3 cellular contexts compared by ENCODE assay signal in genomic region chr17:3981455-3981854, GRCh38.
TF ChIP-seq lines count a peak whose summit lies in the region.

No MANE protein-coding gene starts in this region.

TF ChIP-seq in SK-N-SH, 30 proteins besides CTCF, POLR2A, EP300 and RAD21 (continues in another document):
- TF ChIP-seq GABPA (IDR thresholded peaks at IDR 0.05; ENCODE audit: low read depth) (no peak), RCOR1 (IDR thresholded peaks at IDR 0.05; ENCODE audit: low read length) (no peak), TCF12 (IDR thresholded peaks at IDR 0.05) (no peak), IRF3 (IDR thresholded peaks at IDR 0.05; ENCODE audit: low read depth, low read length) (no peak), TEAD4 (IDR thresholded peaks at IDR 0.05; ENCODE audit: borderline replicate concordance, insufficient read depth) (no peak), MEF2A (IDR thresholded peaks at IDR 0.05; ENCODE audit: borderline replicate concordance, low read depth) (no peak), POLR2AphosphoS5 (IDR thresholded peaks at IDR 0.05; ENCODE audit: low read depth, low read length) (no peak), PBX3 (IDR thresholded peaks at IDR 0.05) (no peak), FOXJ3 (CRISPR knock-in tag; IDR thresholded peaks at IDR 0.05) (no peak), REST (IDR thresholded peaks at IDR 0.05; ENCODE audit: low read depth, low read length) (no peak), CHD2 (IDR thresholded peaks at IDR 0.05; ENCODE audit: low read length, partially characterized antibody) (no peak)
- TF ChIP-seq, protein P1, sequence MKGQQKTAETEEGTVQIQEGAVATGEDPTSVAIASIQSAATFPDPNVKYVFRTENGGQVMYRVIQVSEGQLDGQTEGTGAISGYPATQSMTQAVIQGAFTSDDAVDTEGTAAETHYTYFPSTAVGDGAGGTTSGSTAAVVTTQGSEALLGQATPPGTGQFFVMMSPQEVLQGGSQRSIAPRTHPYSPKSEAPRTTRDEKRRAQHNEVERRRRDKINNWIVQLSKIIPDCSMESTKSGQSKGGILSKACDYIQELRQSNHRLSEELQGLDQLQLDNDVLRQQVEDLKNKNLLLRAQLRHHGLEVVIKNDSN (IDR thresholded peaks at IDR 0.05; ENCODE audit: borderline replicate concordance, low read depth): no peak

TF ChIP-seq in SK-N-SH treated with all-trans-retinoic acid at 6 μM for 48 hours, 23 proteins besides CTCF, POLR2A, EP300 and RAD21:
- TF ChIP-seq ZNF70 (CRISPR knock-in tag; IDR thresholded peaks at IDR 0.05) (no peak), TOX (CRISPR knock-in tag; IDR thresholded peaks at IDR 0.05; ENCODE audit: borderline replicate concordance) (no peak), ZFP3 (CRISPR knock-in tag; IDR thresholded peaks at IDR 0.05) (no peak), ZFP30 (CRISPR knock-in tag; IDR thresholded peaks at IDR 0.05) (no peak), BACH2 (CRISPR knock-in tag; IDR thresholded peaks at IDR 0.05; ENCODE audit: borderline replicate concordance) (no peak), OSR1 (CRISPR knock-in tag; IDR thresholded peaks at IDR 0.05) (no peak), TCF4 (CRISPR knock-in tag; IDR thresholded peaks at IDR 0.05; ENCODE audit: borderline replicate concordance) (no peak), SNAI2 (CRISPR knock-in tag; IDR thresholded peaks at IDR 0.05) (no peak), ZNF8 (CRISPR knock-in tag; IDR thresholded peaks at IDR 0.05) (no peak), PPARA (CRISPR knock-in tag; IDR thresholded peaks at IDR 0.05; ENCODE audit: borderline replicate concordance) (no peak), ZNF565 (CRISPR knock-in tag; conservative IDR thresholded peaks at IDR 0.05; ENCODE audit: low read depth) (no peak), GLIS3 (CRISPR knock-in tag; IDR thresholded peaks at IDR 0.05) (no peak), CREB5 (CRISPR knock-in tag; IDR thresholded peaks at IDR 0.05; ENCODE audit: low read depth) (no peak), ISL1 (CRISPR knock-in tag; IDR thresholded peaks at IDR 0.05) (no peak)
- TF ChIP-seq, protein P2, sequence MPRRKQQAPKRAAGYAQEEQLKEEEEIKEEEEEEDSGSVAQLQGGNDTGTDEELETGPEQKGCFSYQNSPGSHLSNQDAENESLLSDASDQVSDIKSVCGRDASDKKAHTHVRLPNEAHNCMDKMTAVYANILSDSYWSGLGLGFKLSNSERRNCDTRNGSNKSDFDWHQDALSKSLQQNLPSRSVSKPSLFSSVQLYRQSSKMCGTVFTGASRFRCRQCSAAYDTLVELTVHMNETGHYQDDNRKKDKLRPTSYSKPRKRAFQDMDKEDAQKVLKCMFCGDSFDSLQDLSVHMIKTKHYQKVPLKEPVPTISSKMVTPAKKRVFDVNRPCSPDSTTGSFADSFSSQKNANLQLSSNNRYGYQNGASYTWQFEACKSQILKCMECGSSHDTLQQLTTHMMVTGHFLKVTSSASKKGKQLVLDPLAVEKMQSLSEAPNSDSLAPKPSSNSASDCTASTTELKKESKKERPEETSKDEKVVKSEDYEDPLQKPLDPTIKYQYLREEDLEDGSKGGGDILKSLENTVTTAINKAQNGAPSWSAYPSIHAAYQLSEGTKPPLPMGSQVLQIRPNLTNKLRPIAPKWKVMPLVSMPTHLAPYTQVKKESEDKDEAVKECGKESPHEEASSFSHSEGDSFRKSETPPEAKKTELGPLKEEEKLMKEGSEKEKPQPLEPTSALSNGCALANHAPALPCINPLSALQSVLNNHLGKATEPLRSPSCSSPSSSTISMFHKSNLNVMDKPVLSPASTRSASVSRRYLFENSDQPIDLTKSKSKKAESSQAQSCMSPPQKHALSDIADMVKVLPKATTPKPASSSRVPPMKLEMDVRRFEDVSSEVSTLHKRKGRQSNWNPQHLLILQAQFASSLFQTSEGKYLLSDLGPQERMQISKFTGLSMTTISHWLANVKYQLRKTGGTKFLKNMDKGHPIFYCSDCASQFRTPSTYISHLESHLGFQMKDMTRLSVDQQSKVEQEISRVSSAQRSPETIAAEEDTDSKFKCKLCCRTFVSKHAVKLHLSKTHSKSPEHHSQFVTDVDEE (CRISPR knock-in tag; IDR thresholded peaks at IDR 0.05): no peak
- TF ChIP-seq, protein P3, sequence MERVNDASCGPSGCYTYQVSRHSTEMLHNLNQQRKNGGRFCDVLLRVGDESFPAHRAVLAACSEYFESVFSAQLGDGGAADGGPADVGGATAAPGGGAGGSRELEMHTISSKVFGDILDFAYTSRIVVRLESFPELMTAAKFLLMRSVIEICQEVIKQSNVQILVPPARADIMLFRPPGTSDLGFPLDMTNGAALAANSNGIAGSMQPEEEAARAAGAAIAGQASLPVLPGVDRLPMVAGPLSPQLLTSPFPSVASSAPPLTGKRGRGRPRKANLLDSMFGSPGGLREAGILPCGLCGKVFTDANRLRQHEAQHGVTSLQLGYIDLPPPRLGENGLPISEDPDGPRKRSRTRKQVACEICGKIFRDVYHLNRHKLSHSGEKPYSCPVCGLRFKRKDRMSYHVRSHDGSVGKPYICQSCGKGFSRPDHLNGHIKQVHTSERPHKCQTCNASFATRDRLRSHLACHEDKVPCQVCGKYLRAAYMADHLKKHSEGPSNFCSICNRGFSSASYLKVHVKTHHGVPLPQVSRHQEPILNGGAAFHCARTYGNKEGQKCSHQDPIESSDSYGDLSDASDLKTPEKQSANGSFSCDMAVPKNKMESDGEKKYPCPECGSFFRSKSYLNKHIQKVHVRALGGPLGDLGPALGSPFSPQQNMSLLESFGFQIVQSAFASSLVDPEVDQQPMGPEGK (CRISPR knock-in tag; IDR thresholded peaks at IDR 0.05; ENCODE audit: borderline replicate concordance): no peak
- TF ChIP-seq, protein P4, sequence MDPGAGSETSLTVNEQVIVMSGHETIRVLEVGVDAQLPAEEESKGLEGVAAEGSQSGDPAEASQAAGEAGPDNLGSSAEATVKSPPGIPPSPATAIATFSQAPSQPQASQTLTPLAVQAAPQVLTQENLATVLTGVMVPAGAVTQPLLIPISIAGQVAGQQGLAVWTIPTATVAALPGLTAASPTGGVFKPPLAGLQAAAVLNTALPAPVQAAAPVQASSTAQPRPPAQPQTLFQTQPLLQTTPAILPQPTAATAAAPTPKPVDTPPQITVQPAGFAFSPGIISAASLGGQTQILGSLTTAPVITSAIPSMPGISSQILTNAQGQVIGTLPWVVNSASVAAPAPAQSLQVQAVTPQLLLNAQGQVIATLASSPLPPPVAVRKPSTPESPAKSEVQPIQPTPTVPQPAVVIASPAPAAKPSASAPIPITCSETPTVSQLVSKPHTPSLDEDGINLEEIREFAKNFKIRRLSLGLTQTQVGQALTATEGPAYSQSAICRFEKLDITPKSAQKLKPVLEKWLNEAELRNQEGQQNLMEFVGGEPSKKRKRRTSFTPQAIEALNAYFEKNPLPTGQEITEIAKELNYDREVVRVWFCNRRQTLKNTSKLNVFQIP (CRISPR knock-in tag; IDR thresholded peaks at IDR 0.05; ENCODE audit: borderline replicate concordance, low read depth): no peak
TF ChIP-seq in SK-N-SH treated with all-trans-retinoic acid at 6 μM for 48 hours: peak in this region for 0.

TF ChIP-seq in GM12878, 131 proteins besides CTCF, POLR2A, EP300 and RAD21:
- no peak for TF ChIP-seq MTA3 (IDR thresholded peaks at IDR 0.05; ENCODE audit: borderline replicate concordance, low read length)
- no peak for TF ChIP-seq SUZ12 (IDR thresholded peaks at IDR 0.05; ENCODE audit: unreplicated experiment)
- no peak for TF ChIP-seq GABPA (IDR thresholded peaks at IDR 0.05; ENCODE audit: low read depth)
- TF ChIP-seq, protein P5, sequence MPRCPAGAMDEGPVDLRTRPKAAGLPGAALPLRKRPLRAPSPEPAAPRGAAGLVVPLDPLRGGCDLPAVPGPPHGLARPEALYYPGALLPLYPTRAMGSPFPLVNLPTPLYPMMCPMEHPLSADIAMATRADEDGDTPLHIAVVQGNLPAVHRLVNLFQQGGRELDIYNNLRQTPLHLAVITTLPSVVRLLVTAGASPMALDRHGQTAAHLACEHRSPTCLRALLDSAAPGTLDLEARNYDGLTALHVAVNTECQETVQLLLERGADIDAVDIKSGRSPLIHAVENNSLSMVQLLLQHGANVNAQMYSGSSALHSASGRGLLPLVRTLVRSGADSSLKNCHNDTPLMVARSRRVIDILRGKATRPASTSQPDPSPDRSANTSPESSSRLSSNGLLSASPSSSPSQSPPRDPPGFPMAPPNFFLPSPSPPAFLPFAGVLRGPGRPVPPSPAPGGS (IDR thresholded peaks at IDR 0.05; ENCODE audit: borderline replicate concordance, insufficient read depth, low read depth, low read length, poor library complexity, severe bottlenecking): peak; percentile 25
- TF ChIP-seq PML (IDR thresholded peaks at IDR 0.05; ENCODE audit: low read length): no peak
- TF ChIP-seq FOXK2 (IDR thresholded peaks at IDR 0.05): no peak
- TF ChIP-seq, protein P6, sequence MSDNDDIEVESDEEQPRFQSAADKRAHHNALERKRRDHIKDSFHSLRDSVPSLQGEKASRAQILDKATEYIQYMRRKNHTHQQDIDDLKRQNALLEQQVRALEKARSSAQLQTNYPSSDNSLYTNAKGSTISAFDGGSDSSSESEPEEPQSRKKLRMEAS (IDR thresholded peaks at IDR 0.05; ENCODE audit: low read depth, low read length): no peak
